Comparison of ENCODE assay signal across 8 cellular contexts in genomic region chr11:118634435-118635236, GRCh38. TPM values are rescaled to one million over a fixed set of nuclear protein-coding genes. Genes with fewer than 3 reads are reported as not detected.
DNase-seq lines count a peak whose midpoint lies in the region; ATAC-seq lines count a peak whose summit lies in the region.

No MANE protein-coding gene starts in this region.

- H3K79me1 ChIP-seq in trophoblast cell (ENCODE audit: low read length): no peaks in the 10 kb centered on the region

- H3K4me1 Mint-ChIP-seq in activated naive CD8-positive, alpha-beta T cell treated with anti-CD3 and anti-CD28 coated beads for 36 hours: peaks cover 4% of the 10 kb centered on the region
- no peaks in the 10 kb centered on the region for H3K4me1 Mint-ChIP-seq in activated naive CD8-positive, alpha-beta T cell treated with anti-CD3 and anti-CD28 coated beads, Interleukin-2, amount 50 U/mL, for 24 hours
- no peaks in the 10 kb centered on the region for H3K4me1 Mint-ChIP-seq in activated naive CD4-positive, alpha-beta T cell treated with anti-CD3 and anti-CD28 coated beads, Interleukin-2, amount 50 U/mL, for 24 hours

- no peaks in the 10 kb centered on the region for H3K27me3 ChIP-seq in trophoblast cell (ENCODE audit: insufficient read depth, low read length)

- H4K8ac ChIP-seq in trophoblast cell (ENCODE audit: low read depth, low read length): peak overlapping the region; percentile 8

- H3K4ac ChIP-seq in trophoblast cell (ENCODE audit: low read depth, low read length): no peak overlapping the region

- H4K91ac ChIP-seq in trophoblast cell (ENCODE audit: low read depth, low read length): no peak overlapping the region

- H3K27ac ChIP-seq in trophoblast cell (ENCODE audit: low read depth, low read length): no peak overlapping the region

- no peak overlapping the region for H3K23ac ChIP-seq in trophoblast cell (ENCODE audit: low read length)

- peak overlapping the region; percentile 58 for H3K4me2 ChIP-seq in trophoblast cell (ENCODE audit: low read length)

- no peaks in the 10 kb centered on the region for H3K9me3 ChIP-seq in trophoblast cell (ENCODE audit: insufficient read depth, low read depth, low read length)

- no peaks in the 10 kb centered on the region for H3K36me3 Mint-ChIP-seq in activated naive CD8-positive, alpha-beta T cell treated with anti-CD3 and anti-CD28 coated beads for 36 hours
- H3K36me3 Mint-ChIP-seq in activated naive CD8-positive, alpha-beta T cell treated with anti-CD3 and anti-CD28 coated beads, Interleukin-2, amount 50 U/mL, for 24 hours (ENCODE audit: low read depth): no peaks in the 10 kb centered on the region
- H3K36me3 Mint-ChIP-seq in activated naive CD4-positive, alpha-beta T cell treated with anti-CD3 and anti-CD28 coated beads, Interleukin-2, amount 50 U/mL, for 24 hours: no peaks in the 10 kb centered on the region

- DNase-seq in activated naive CD8-positive, alpha-beta T cell treated with anti-CD3 and anti-CD28 coated beads for 36 hours: peak; percentile 43
- DNase-seq in activated naive CD8-positive, alpha-beta T cell treated with anti-CD3 and anti-CD28 coated beads, Interleukin-2, amount 50 U/mL, for 24 hours: no peak
- DNase-seq in cardiac septum (ENCODE audit: low spot score): peak; percentile 85
- DNase-seq in trophoblast cell: peak; percentile 51 to 67
- DNase-seq in SW 1271 (lab: John Stamatoyannopoulos, UW): no peak
- no peak for DNase-seq in inferior parietal cortex (ENCODE audit: extremely low spot score)
- DNase-seq in superior temporal gyrus (ENCODE audit: extremely low spot score): no peak

- no peak overlapping the region for H3K4me3 Mint-ChIP-seq in activated naive CD8-positive, alpha-beta T cell treated with anti-CD3 and anti-CD28 coated beads for 36 hours
- no peak overlapping the region for H3K4me3 Mint-ChIP-seq in activated naive CD8-positive, alpha-beta T cell treated with anti-CD3 and anti-CD28 coated beads, Interleukin-2, amount 50 U/mL, for 24 hours
- peak overlapping the region; percentile 4 for H3K4me3 Mint-ChIP-seq in activated naive CD4-positive, alpha-beta T cell treated with anti-CD3 and anti-CD28 coated beads, Interleukin-2, amount 50 U/mL, for 24 hours

- H3K27ac Mint-ChIP-seq in activated naive CD8-positive, alpha-beta T cell treated with anti-CD3 and anti-CD28 coated beads for 36 hours: no peak overlapping the region
- no peak overlapping the region for H3K27ac Mint-ChIP-seq in activated naive CD8-positive, alpha-beta T cell treated with anti-CD3 and anti-CD28 coated beads, Interleukin-2, amount 50 U/mL, for 24 hours
- no peak overlapping the region for H3K27ac Mint-ChIP-seq in activated naive CD4-positive, alpha-beta T cell treated with anti-CD3 and anti-CD28 coated beads, Interleukin-2, amount 50 U/mL, for 24 hours

- H3K14ac ChIP-seq in trophoblast cell (ENCODE audit: low read length): no peak overlapping the region

- peaks cover 45 to 52% of the 10 kb centered on the region in 2 experiments for H3K36me3 ChIP-seq in trophoblast cell (ENCODE audit: control insufficient read depth in 1 of 2, insufficient read depth in 2 of 2, low read length in 2 of 2)

- H2AK5ac ChIP-seq in trophoblast cell (ENCODE audit: low read length): no peak overlapping the region

- no peaks in the 10 kb centered on the region for H3K79me2 ChIP-seq in trophoblast cell (ENCODE audit: control insufficient read depth, insufficient read depth, low read length, poor library complexity)

- H3K4me1 ChIP-seq in trophoblast cell (ENCODE audit: control insufficient read depth in 1 of 2, insufficient read depth in 2 of 2, low read length in 2 of 2): peaks cover 12 to 15% of the 10 kb centered on the region in 2 experiments

- H2BK120ac ChIP-seq in trophoblast cell (ENCODE audit: insufficient read depth, low read length, poor library complexity): no peak overlapping the region

- peak overlapping the region; percentile 19 for H4K12ac ChIP-seq in trophoblast cell (ENCODE audit: low read depth, low read length)

- no peak for ATAC-seq in activated naive CD8-positive, alpha-beta T cell treated with anti-CD3 and anti-CD28 coated beads, Interleukin-2, amount 50 U/mL, for 24 hours

- no peak overlapping the region for H3K9ac ChIP-seq in trophoblast cell (ENCODE audit: low read length)

- H3K4me3 ChIP-seq in trophoblast cell (ENCODE audit: low read depth, low read length): no peak overlapping the region

- peak overlapping the region; percentile 15 for H3K18ac ChIP-seq in trophoblast cell (ENCODE audit: low read length)

- no peak overlapping the region for H2BK12ac ChIP-seq in trophoblast cell (ENCODE audit: low read length)

- intact Hi-C loops in cardiac septum (cut with DNase I): no loop called here

- WGBS in trophoblast cell (ENCODE audit: extremely low coverage, insufficient coverage, insufficient read length): no CpG with 5 or more reads among the region's 41 CpGs

- H3K27me3 Mint-ChIP-seq in activated naive CD8-positive, alpha-beta T cell treated with anti-CD3 and anti-CD28 coated beads for 36 hours: no peaks in the 10 kb centered on the region
- H3K27me3 Mint-ChIP-seq in activated naive CD8-positive, alpha-beta T cell treated with anti-CD3 and anti-CD28 coated beads, Interleukin-2, amount 50 U/mL, for 24 hours: no peaks in the 10 kb centered on the region
- H3K27me3 Mint-ChIP-seq in activated naive CD4-positive, alpha-beta T cell treated with anti-CD3 and anti-CD28 coated beads, Interleukin-2, amount 50 U/mL, for 24 hours: no peaks in the 10 kb centered on the region

- H2BK5ac ChIP-seq in trophoblast cell (ENCODE audit: low read depth, low read length, poor library complexity): no peak overlapping the region

- H2AFZ ChIP-seq in trophoblast cell (ENCODE audit: insufficient read depth, low read length, poor library complexity): peak overlapping the region; percentile 40

- no peaks in the 10 kb centered on the region for H3K9me3 Mint-ChIP-seq in activated naive CD8-positive, alpha-beta T cell treated with anti-CD3 and anti-CD28 coated beads for 36 hours
- no peaks in the 10 kb centered on the region for H3K9me3 Mint-ChIP-seq in activated naive CD8-positive, alpha-beta T cell treated with anti-CD3 and anti-CD28 coated beads, Interleukin-2, amount 50 U/mL, for 24 hours
- H3K9me3 Mint-ChIP-seq in activated naive CD4-positive, alpha-beta T cell treated with anti-CD3 and anti-CD28 coated beads, Interleukin-2, amount 50 U/mL, for 24 hours: no peaks in the 10 kb centered on the region

RNA-seq across cellular contexts. Expression of gene PHLDB1, which starts 27.2 kb away (rescaled TPM):
- 1 to 10 TPM; 2.9 to 3.0 TPM for total RNA-seq in activated naive CD8-positive, alpha-beta T cell treated with anti-CD3 and anti-CD28 coated beads for 36 hours
- total RNA-seq in cardiac septum: 155 TPM
- 22.5 and 22.6 TPM in 2 replicates for polyA plus RNA-seq in trophoblast cell (2013)

RNA-seq across cellular contexts. Expression of gene TREH, which starts 44.8 kb away (rescaled TPM):
- not detected for total RNA-seq in activated naive CD8-positive, alpha-beta T cell treated with anti-CD3 and anti-CD28 coated beads for 36 hours
- total RNA-seq in cardiac septum: not detected
- polyA plus RNA-seq in trophoblast cell (2013): 0.33 and 0.39 TPM in 2 replicates

Comparison
In these comparisons a context has a peak if more than half of its experiments do, and no peak if none do; other contexts are left out.
1. DNase-seq: peak in activated naive CD8-positive, alpha-beta T cell treated with anti-CD3 and anti-CD28 coated beads for 36 hours (single experiment), cardiac septum (single experiment) and trophoblast cell (2 of 2); none in activated naive CD8-positive, alpha-beta T cell treated with anti-CD3 and anti-CD28 coated beads, Interleukin-2, amount 50 U/mL, for 24 hours (single experiment), SW 1271 (0 of 2), inferior parietal cortex (single experiment) and superior temporal gyrus (single experiment).
2. RNA of gene PHLDB1, which starts 27.2 kb away (total RNA-seq): 155 TPM in cardiac septum (single experiment); 2.9 to 3.0 TPM in activated naive CD8-positive, alpha-beta T cell treated with anti-CD3 and anti-CD28 coated beads for 36 hours; every median in the first group is over 10 times any median in the second.